ENCODE assay signal across 1 cellular context in genomic region chr7:140484479-140484878, GRCh38.
TF ChIP-seq lines count a peak whose summit lies in the region.

No MANE protein-coding gene starts in this region.

TF ChIP-seq in GM23338, 12 proteins besides CTCF, POLR2A, EP300 and RAD21:
- TF ChIP-seq, protein P1, sequence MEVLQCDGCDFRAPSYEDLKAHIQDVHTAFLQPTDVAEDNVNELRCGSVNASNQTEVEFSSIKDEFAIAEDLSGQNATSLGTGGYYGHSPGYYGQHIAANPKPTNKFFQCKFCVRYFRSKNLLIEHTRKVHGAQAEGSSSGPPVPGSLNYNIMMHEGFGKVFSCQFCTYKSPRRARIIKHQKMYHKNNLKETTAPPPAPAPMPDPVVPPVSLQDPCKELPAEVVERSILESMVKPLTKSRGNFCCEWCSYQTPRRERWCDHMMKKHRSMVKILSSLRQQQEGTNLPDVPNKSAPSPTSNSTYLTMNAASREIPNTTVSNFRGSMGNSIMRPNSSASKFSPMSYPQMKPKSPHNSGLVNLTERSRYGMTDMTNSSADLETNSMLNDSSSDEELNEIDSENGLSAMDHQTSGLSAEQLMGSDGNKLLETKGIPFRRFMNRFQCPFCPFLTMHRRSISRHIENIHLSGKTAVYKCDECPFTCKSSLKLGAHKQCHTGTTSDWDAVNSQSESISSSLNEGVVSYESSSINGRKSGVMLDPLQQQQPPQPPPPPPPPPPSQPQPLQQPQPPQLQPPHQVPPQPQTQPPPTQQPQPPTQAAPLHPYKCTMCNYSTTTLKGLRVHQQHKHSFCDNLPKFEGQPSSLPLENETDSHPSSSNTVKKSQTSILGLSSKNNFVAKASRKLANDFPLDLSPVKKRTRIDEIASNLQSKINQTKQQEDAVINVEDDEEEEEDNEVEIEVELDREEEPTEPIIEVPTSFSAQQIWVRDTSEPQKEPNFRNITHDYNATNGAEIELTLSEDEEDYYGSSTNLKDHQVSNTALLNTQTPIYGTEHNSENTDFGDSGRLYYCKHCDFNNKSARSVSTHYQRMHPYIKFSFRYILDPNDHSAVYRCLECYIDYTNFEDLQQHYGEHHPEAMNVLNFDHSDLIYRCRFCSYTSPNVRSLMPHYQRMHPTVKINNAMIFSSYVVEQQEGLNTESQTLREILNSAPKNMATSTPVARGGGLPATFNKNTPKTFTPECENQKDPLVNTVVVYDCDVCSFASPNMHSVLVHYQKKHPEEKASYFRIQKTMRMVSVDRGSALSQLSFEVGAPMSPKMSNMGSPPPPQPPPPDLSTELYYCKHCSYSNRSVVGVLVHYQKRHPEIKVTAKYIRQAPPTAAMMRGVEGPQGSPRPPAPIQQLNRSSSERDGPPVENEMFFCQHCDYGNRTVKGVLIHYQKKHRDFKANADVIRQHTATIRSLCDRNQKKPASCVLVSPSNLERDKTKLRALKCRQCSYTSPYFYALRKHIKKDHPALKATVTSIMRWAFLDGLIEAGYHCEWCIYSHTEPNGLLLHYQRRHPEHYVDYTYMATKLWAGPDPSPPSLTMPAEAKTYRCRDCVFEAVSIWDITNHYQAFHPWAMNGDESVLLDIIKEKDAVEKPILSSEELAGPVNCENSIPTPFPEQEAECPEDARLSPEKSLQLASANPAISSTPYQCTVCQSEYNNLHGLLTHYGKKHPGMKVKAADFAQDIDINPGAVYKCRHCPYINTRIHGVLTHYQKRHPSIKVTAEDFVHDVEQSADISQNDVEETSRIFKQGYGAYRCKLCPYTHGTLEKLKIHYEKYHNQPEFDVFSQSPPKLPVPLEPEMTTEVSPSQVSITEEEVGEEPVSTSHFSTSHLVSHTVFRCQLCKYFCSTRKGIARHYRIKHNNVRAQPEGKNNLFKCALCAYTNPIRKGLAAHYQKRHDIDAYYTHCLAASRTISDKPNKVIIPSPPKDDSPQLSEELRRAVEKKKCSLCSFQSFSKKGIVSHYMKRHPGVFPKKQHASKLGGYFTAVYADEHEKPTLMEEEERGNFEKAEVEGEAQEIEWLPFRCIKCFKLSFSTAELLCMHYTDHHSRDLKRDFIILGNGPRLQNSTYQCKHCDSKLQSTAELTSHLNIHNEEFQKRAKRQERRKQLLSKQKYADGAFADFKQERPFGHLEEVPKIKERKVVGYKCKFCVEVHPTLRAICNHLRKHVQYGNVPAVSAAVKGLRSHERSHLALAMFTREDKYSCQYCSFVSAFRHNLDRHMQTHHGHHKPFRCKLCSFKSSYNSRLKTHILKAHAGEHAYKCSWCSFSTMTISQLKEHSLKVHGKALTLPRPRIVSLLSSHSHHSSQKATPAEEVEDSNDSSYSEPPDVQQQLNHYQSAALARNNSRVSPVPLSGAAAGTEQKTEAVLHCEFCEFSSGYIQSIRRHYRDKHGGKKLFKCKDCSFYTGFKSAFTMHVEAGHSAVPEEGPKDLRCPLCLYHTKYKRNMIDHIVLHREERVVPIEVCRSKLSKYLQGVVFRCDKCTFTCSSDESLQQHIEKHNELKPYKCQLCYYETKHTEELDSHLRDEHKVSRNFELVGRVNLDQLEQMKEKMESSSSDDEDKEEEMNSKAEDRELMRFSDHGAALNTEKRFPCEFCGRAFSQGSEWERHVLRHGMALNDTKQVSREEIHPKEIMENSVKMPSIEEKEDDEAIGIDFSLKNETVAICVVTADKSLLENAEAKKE (CRISPR knock-in tag; IDR thresholded peaks at IDR 0.05): peak; percentile 17; the same call in 1 of the 2 replicates
- no peak for TF ChIP-seq ZNF114 (CRISPR knock-in tag; IDR thresholded peaks at IDR 0.05)
